ENCODE assay signal across 18 cellular contexts in genomic region chr2:191189112-191189635, GRCh38. TPM values are rescaled to one million over a fixed set of nuclear protein-coding genes. Genes with fewer than 3 reads are reported as not detected.
A peak's percentile ranks its signal among the peaks of the same experiment; 100 is the strongest.
DNase-seq lines count a peak whose midpoint lies in the region; ATAC-seq and TF ChIP-seq lines count a peak whose summit lies in the region.
"Had no signal": no experiment of that assay in that cellular context is flagged by ENCODE, and none has a peak within 500 bp of the region (broad histone marks: within the 10 kb centered on the region; RNA-seq: fewer than 3 reads in every experiment).

No MANE protein-coding gene starts in this region.

- no peaks in the 10 kb centered on the region for H3K27me3 Mint-ChIP-seq in activated naive CD4-positive, alpha-beta T cell treated with anti-CD3 and anti-CD28 coated beads, Interleukin-2, amount 10 ng/mL, durations not matched to agents 7 days and 5 days
- H3K27me3 Mint-ChIP-seq: B cell, progenitor cell of endocrine pancreas had no signal

- peak overlapping the region; percentile 34 for H3K4me3 ChIP-seq in endocrine pancreas (ENCODE audit: control insufficient read depth, insufficient read depth, low read length)
- H3K4me3 ChIP-seq in gastrocnemius medialis: no peak overlapping the region
- H3K4me3 ChIP-seq in spleen: peak overlapping the region in 1 of 8 donors; percentile 17
- H3K4me3 ChIP-seq: cardiac muscle cell, GM12878, tibial artery had no signal

- intact Hi-C loops in gastrocnemius medialis (cut with DNase I; ENCODE audit: low total_unique reads): no loop called here
- intact Hi-C loops in spleen (cut with DNase I; ENCODE audit: low total_unique reads): no loop called here

- no peaks in the 10 kb centered on the region for H3K27me3 ChIP-seq in endocrine pancreas (ENCODE audit: control insufficient read depth, insufficient read depth, low read length)
- no peaks in the 10 kb centered on the region for H3K27me3 ChIP-seq in gastrocnemius medialis
- no peaks in the 10 kb centered on the region for H3K27me3 ChIP-seq in spleen (replicated peaks in 1 of 7)
- H3K27me3 ChIP-seq: cardiac muscle cell, tibial artery had no signal

- peaks cover 4 to 13% of the 10 kb centered on the region in 2 donors for H3K9me3 Mint-ChIP-seq in activated naive CD4-positive, alpha-beta T cell treated with anti-CD3 and anti-CD28 coated beads, Interleukin-2, amount 50 U/mL, for 72 hours
- peaks cover 19% of the 10 kb centered on the region for H3K9me3 Mint-ChIP-seq in activated naive CD4-positive, alpha-beta T cell treated with anti-CD3 and anti-CD28 coated beads, Interleukin-2, amount 10 ng/mL, durations not matched to agents 7 days and 5 days

- peak in 1 of 2 donors; percentile 8 for ATAC-seq in activated naive CD4-positive, alpha-beta T cell treated with anti-CD3 and anti-CD28 coated beads, Interleukin-2, amount 50 U/mL, for 72 hours
- ATAC-seq in GM19328 (IDR thresholded peaks at IDR 0.05; ENCODE audit: unreplicated experiment): no peak
- no peak for ATAC-seq in GM18520 (IDR thresholded peaks at IDR 0.05; ENCODE audit: unreplicated experiment)
- no peak for ATAC-seq in gastrocnemius medialis
- ATAC-seq: activated CD4-positive, CD25-positive, alpha-beta regulatory T cell treated with anti-CD3 and anti-CD28 coated beads, Interleukin-2, amount 50 U/mL, for 24 hours; GM12878 had no signal

- no peak overlapping the region for H3K27ac ChIP-seq in gastrocnemius medialis
- peak overlapping the region in 2 of 8 donors; percentile 6 to 9 for H3K27ac ChIP-seq in spleen
- H3K27ac ChIP-seq: cardiac muscle cell, tibial artery had no signal

- no peak overlapping the region for H3K9ac ChIP-seq in endocrine pancreas (ENCODE audit: control insufficient read depth, insufficient read depth, low read length)

- TF ChIP-seq POLR2A in gastrocnemius medialis (IDR thresholded peaks at IDR 0.05) (no peak), spleen (IDR thresholded peaks at IDR 0.05) (no peak)

- H3K4me3 Mint-ChIP-seq in activated naive CD4-positive, alpha-beta T cell treated with anti-CD3 and anti-CD28 coated beads, Interleukin-2, amount 10 ng/mL, durations not matched to agents 7 days and 5 days: no peak overlapping the region
- H3K4me3 Mint-ChIP-seq: B cell had no signal

- peaks cover 53% of the 10 kb centered on the region for H3K4me1 Mint-ChIP-seq in activated naive CD4-positive, alpha-beta T cell treated with anti-CD3 and anti-CD28 coated beads, Interleukin-2, amount 10 ng/mL, durations not matched to agents 7 days and 5 days

- DNase-seq in activated naive CD4-positive, alpha-beta T cell treated with anti-CD3 and anti-CD28 coated beads, Interleukin-2, amount 50 U/mL, for 72 hours (ENCODE audit: low spot score in 2 of 2): no peak
- DNase-seq in activated naive CD4-positive, alpha-beta T cell treated with anti-CD3 and anti-CD28 coated beads, Interleukin-2, amount 10 ng/mL, durations not matched to agents 7 days and 5 days: no peak
- DNase-seq in NCI-H69 (lab: John Stamatoyannopoulos, UW) (peak; percentile 3), gastrocnemius medialis (no peak), spleen (no peak)
- DNase-seq: activated gamma-delta T cell, glutamatergic neuron, islet precursor cell, tibial artery had no signal

- TF ChIP-seq CTCF in gastrocnemius medialis (IDR thresholded peaks at IDR 0.05 in 4 of 5, conservative IDR thresholded peaks at IDR 0.05 in 1 of 5): no peak
- no peak for TF ChIP-seq CTCF in spleen (IDR thresholded peaks at IDR 0.05 in 8 of 11, conservative IDR thresholded peaks at IDR 0.05 in 3 of 11)

- H3K9me3 ChIP-seq in endocrine pancreas (ENCODE audit: control insufficient read depth, low read length) (no peaks in the 10 kb centered on the region), gastrocnemius medialis (no peaks in the 10 kb centered on the region), spleen (peaks cover 0 to 9% (median 5%) of the 10 kb centered on the region in 8 donors)
- H3K9me3 ChIP-seq: tibial artery had no signal

- H3K4me1 ChIP-seq in endocrine pancreas (ENCODE audit: control insufficient read depth, insufficient read depth, low read length): no peaks in the 10 kb centered on the region
- no peaks in the 10 kb centered on the region for H3K4me1 ChIP-seq in gastrocnemius medialis
- peaks cover 0 to 32% (median 10%) of the 10 kb centered on the region in 6 donors for H3K4me1 ChIP-seq in spleen
- H3K4me1 ChIP-seq: tibial artery had no signal

- WGBS in spleen, 5 donors: 90 to 93% (median 93%) methylated on average over 8 of the region's 8 CpGs

- peak overlapping the region; percentile 57 to 74 for H3K27ac Mint-ChIP-seq in activated naive CD4-positive, alpha-beta T cell treated with anti-CD3 and anti-CD28 coated beads, Interleukin-2, amount 50 U/mL, for 72 hours
- no peak overlapping the region for H3K27ac Mint-ChIP-seq in activated naive CD4-positive, alpha-beta T cell treated with anti-CD3 and anti-CD28 coated beads, Interleukin-2, amount 10 ng/mL, durations not matched to agents 7 days and 5 days
- H3K27ac Mint-ChIP-seq: B cell, progenitor cell of endocrine pancreas had no signal

- in situ Hi-C loops in gastrocnemius medialis (cut with MboI; ENCODE audit: low sequenced_read_pairs in 4 of 4): no loop called here

- H3K36me3 Mint-ChIP-seq in activated naive CD4-positive, alpha-beta T cell treated with anti-CD3 and anti-CD28 coated beads, Interleukin-2, amount 50 U/mL, for 72 hours: peaks cover 0 to 46% of the 10 kb centered on the region in 2 donors
- H3K36me3 Mint-ChIP-seq in activated naive CD4-positive, alpha-beta T cell treated with anti-CD3 and anti-CD28 coated beads, Interleukin-2, amount 10 ng/mL, durations not matched to agents 7 days and 5 days: peaks cover 15% of the 10 kb centered on the region

- H3K36me3 ChIP-seq in endocrine pancreas (ENCODE audit: control insufficient read depth, insufficient read depth, low read length) (no peaks in the 10 kb centered on the region), gastrocnemius medialis (no peaks in the 10 kb centered on the region), spleen (no peaks in the 10 kb centered on the region)
- H3K36me3 ChIP-seq: cardiac muscle cell, tibial artery had no signal

- CTCF ChIA-PET in activated naive CD4-positive, alpha-beta T cell treated with anti-CD3 and anti-CD28 coated beads, Interleukin-2, amount 10 ng/mL, durations not matched to agents 7 days and 5 days (lab: Charles Lee): no interaction called here

RNA-seq across cellular contexts. Expression of gene STAT4, which starts 38.4 kb away (rescaled TPM):
- total RNA-seq in activated naive CD4-positive, alpha-beta T cell treated with anti-CD3 and anti-CD28 coated beads, Interleukin-2, amount 50 U/mL, for 72 hours: 10 to 100 TPM; 56.5 to 67.1 TPM
- total RNA-seq in gastrocnemius medialis: 1 to 10 TPM in 1 of 4 donors, under 1 TPM in 2, not detected in 1; 0.31 to 1.0 (median 0.73) TPM
- 10 to 100 TPM; 22.0 to 36.7 (median 27.2) TPM for total RNA-seq in spleen
- 1 to 10 TPM; 4.0 to 4.6 (median 4.1) TPM for polyA plus RNA-seq in spleen
- total RNA-seq: HT1080 had no signal

RNA-seq across cellular contexts. Expression of gene MYO1B, which starts 56.0 kb away (rescaled TPM):
- total RNA-seq in activated naive CD4-positive, alpha-beta T cell treated with anti-CD3 and anti-CD28 coated beads, Interleukin-2, amount 50 U/mL, for 72 hours: 10 to 100 TPM in 1 of 2 donors, 1 to 10 TPM in 1; 4.7 to 42.5 TPM
- total RNA-seq in gastrocnemius medialis: 10 to 100 TPM in 2 of 4 donors, 1 to 10 TPM in 2; 7.0 to 10.8 (median 10.0) TPM
- total RNA-seq in spleen: 10 to 100 TPM; 11.3 to 25.8 (median 20.8) TPM
- polyA plus RNA-seq in spleen: 1 to 10 TPM; 5.3 to 8.3 (median 8.1) TPM

Comparison
In these comparisons a context has a peak if more than half of its experiments do, and no peak if none do; other contexts are left out.
1. RNA of gene STAT4, which starts 38.4 kb away (total RNA-seq): 56.5 to 67.1 TPM in activated naive CD4-positive, alpha-beta T cell treated with anti-CD3 and anti-CD28 coated beads, Interleukin-2, amount 50 U/mL, for 72 hours and 22.0 to 36.7 TPM in spleen; 0.31 to 1.0 TPM in gastrocnemius medialis; every median in the first group is over 10 times any median in the second.